ENCODE assay signal across 8 cellular contexts in the genomic region with DNA sequence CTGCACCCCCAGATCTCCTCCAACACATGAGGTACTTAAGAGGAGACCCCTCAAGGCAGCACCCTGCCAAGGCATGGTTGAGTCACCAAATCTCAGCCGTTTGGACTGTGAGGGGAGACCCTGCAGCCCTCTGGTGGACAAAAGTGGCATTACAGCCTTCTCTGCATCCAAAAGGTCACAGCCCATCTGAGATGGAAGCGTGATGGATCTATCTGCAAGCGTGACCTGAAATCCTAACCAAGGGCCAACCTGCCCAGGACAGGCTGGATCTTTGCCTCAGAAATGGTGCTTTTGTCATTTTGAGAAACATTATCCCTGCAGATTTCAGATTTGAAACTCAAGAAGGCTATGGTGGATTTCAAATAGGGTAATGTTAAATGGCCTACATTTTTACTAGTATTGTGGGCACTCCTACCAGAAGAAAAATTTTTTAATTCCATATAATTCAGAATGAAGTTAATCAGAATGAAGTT. TPM values are rescaled to one million over a fixed set of nuclear protein-coding genes. Genes with fewer than 3 reads are reported as not detected.
DNase-seq lines count a peak whose midpoint lies in the region; ATAC-seq, FAIRE-seq and TF ChIP-seq lines count a peak whose summit lies in the region.

No MANE protein-coding gene starts in this region.

- CTCF ChIA-PET in WTC11 (lab: Charles Lee): interaction anchor here (2.1 to 2.9 kb wide), 2 partner anchors 19 to 297 kb away, joined by 14 to 18 read pairs; no protein-coding TSS in a partner anchor

- intact Hi-C loops in breast epithelium (cut with DNase I; ENCODE audit: low total_unique reads): no loop called here

- DNase-seq in AML-193 (lab: John Stamatoyannopoulos, UW): peak; percentile 16 to 39
- peak; percentile 73 for DNase-seq in GM19238 (ENCODE audit: insufficient read length, low spot score)
- DNase-seq in NCI-H1105 treated with DMSO at 0.1 percent for 48 hours (lab: John Stamatoyannopoulos, UW): peak; percentile 36
- DNase-seq in WTC11 (ENCODE audit: low spot score): peak; percentile 91
- DNase-seq in breast epithelium (ENCODE audit: low spot score in 2 of 2): peak; percentile 54 to 76
- DNase-seq in stimulated activated CD4-positive, alpha-beta T cell treated with anti-CD3 and anti-CD28 coated beads, Interleukin-1b, Interleukin-23, amount 100 ng/mL, for 1 hour (ENCODE audit: low read depth in 2 of 2): peak; percentile 68 to 78

- H3K9me3 Mint-ChIP-seq in WTC11: peaks cover 9% of the 10 kb centered on the region

- TF ChIP-seq POLR2A in breast epithelium (IDR thresholded peaks at IDR 0.05): no peak

- H3K27ac ChIP-seq in breast epithelium: no peak overlapping the region

- peaks cover 6% of the 10 kb centered on the region for H3K27me3 Mint-ChIP-seq in WTC11 (ENCODE audit: low read depth)

- H3K4me1 ChIP-seq in breast epithelium: no peaks in the 10 kb centered on the region

- H3K27me3 ChIP-seq in breast epithelium: no peaks in the 10 kb centered on the region

- peak; percentile 96 for ATAC-seq in WTC11
- ATAC-seq in HG03342 (IDR thresholded peaks at IDR 0.05; ENCODE audit: unreplicated experiment): no peak

- peak; percentile 45 for FAIRE-seq in islet of Langerhans (lab: Jason Lieb, UNC)

- no peaks in the 10 kb centered on the region; the same call in 1 of the 2 replicates for H3K4me1 Mint-ChIP-seq in WTC11

- H3K9me3 ChIP-seq in breast epithelium: no peaks in the 10 kb centered on the region

- no peaks in the 10 kb centered on the region for H3K36me3 Mint-ChIP-seq in WTC11

- POLR2A ChIA-PET in WTC11 (lab: Charles Lee): no interaction called here

- H3K36me3 ChIP-seq in breast epithelium: no peaks in the 10 kb centered on the region

- H3K4me3 ChIP-seq in breast epithelium: no peak overlapping the region

- TF ChIP-seq CTCF in WTC11 (IDR thresholded peaks at IDR 0.05) (peak; percentile 98), breast epithelium (IDR thresholded peaks at IDR 0.05) (peak; percentile 65 to 81 (median 74))

- H3K4me3 Mint-ChIP-seq in WTC11: no peak overlapping the region

- no peak overlapping the region for H3K27ac Mint-ChIP-seq in WTC11

TF ChIP-seq in WTC11, 78 proteins besides CTCF, POLR2A, EP300 and RAD21:
- TF ChIP-seq ZNF317 (CRISPR knock-in tag; IDR thresholded peaks at IDR 0.05; ENCODE audit: borderline replicate concordance, low read depth) (no peak), GABPB1 (CRISPR knock-in tag; IDR thresholded peaks at IDR 0.05) (peak; percentile 36; the same call in 1 of the 2 replicates)

RNA-seq across cellular contexts. Expression of gene DHRS4, which starts 23.7 kb away (rescaled TPM):
- total RNA-seq in WTC11 (2021) (14.5 to 14.9 TPM (median 14.8 TPM) in 3 replicates), breast epithelium (10 to 100 TPM; 38.4 to 48.8 (median 40.0) TPM)

RNA-seq across cellular contexts. Expression of gene DHRS4L2, which starts 58.9 kb away (rescaled TPM):
- total RNA-seq in WTC11 (2021) (8.7 to 10.2 TPM (median 9.7 TPM) in 3 replicates), breast epithelium (10 to 100 TPM; 13.4 to 22.9 (median 16.8) TPM)

Comparison
In these comparisons a context has a peak if more than half of its experiments do, and no peak if none do; other contexts are left out.
1. DNase-seq: peak in every context shown above with its lines; median percentile 91 in WTC11; 73 in GM19238; 73 in stimulated activated CD4-positive, alpha-beta T cell treated with anti-CD3 and anti-CD28 coated beads, Interleukin-1b, Interleukin-23, amount 100 ng/mL, for 1 hour; 65 in breast epithelium; 36 in NCI-H1105 treated with DMSO at 0.1 percent for 48 hours; 28 in AML-193.